In the genomic region with DNA sequence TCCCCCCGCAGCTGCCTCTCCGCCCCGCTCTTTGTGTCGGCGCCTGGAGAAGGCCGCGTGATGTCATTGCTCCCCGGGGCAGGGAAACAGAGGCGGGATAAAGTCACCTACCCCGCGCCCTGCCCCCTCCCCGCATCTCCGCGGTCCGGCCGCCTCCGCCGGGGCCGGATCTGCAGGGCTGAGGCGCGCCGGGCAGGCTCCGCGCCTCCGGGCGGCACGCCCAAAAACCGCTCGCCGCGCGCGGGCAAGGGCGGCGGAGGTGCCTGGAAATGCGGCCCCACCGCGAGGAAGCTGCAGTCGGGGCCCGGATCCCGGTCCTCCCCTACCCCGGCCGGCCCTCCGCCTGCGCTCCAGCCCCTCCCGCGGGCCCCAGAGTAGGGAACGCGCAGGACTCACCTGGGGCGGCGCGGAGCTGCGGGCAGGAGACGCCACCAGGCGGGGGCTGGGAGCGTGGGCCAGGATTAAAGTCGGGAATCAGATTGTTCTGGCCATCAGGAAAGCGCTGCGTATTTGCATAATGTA, we compare ENCODE assay signal across 8 cellular contexts. TPM values are rescaled to one million over a fixed set of nuclear protein-coding genes. Genes with fewer than 3 reads are reported as not detected.
DNase-seq lines count a peak whose midpoint lies in the region; ATAC-seq and TF ChIP-seq lines count a peak whose summit lies in the region.

FAXC (minus strand) TSS at position 55 of the 522 bp plus-strand sequence. CDS start 302 bp downstream, outside the sequence.

- no peaks in the 10 kb centered on the region for H3K4me1 Mint-ChIP-seq in activated CD8-positive, alpha-beta T cell treated with anti-CD3 and anti-CD28 coated beads, Interleukin-2, amount 10 ng/mL, durations not matched to agents 7 days and 5 days (ENCODE audit: low read depth)

- H3K4me3 Mint-ChIP-seq in activated CD8-positive, alpha-beta T cell treated with anti-CD3 and anti-CD28 coated beads, Interleukin-2, amount 10 ng/mL, durations not matched to agents 7 days and 5 days: peak within 1 kb of the TSS; percentile 47

- POLR2A ChIA-PET in activated CD8-positive, alpha-beta T cell treated with anti-CD3 and anti-CD28 coated beads, Interleukin-2, amount 10 ng/mL, durations not matched to agents 7 days and 5 days (lab: Charles Lee): no interaction called here

- no peak for DNase-seq in GM12864 (ENCODE audit: low read depth)
- DNase-seq in H4 (ENCODE audit: low spot score): peak; percentile 12
- DNase-seq in NCI-H146 (lab: John Stamatoyannopoulos, UW): peak; percentile 87
- no peak for DNase-seq in activated CD8-positive, alpha-beta T cell treated with anti-CD3 and anti-CD28 coated beads, Interleukin-2, amount 10 ng/mL, durations not matched to agents 7 days and 5 days
- peak; percentile 20 for DNase-seq in globus pallidus (ENCODE audit: low spot score)
- peak in 32 of 56 donors; percentile 5 to 75 (median 38) for DNase-seq in nucleus accumbens (lab: John Stamatoyannopoulos, UW)
- DNase-seq in effector CD8-positive, alpha-beta T cell (lab: John Stamatoyannopoulos, UW): no peak
- no peak for DNase-seq in Kasumi-1 (lab: John Stamatoyannopoulos, UW)

- H3K36me3 Mint-ChIP-seq in activated CD8-positive, alpha-beta T cell treated with anti-CD3 and anti-CD28 coated beads, Interleukin-2, amount 10 ng/mL, durations not matched to agents 7 days and 5 days (ENCODE audit: low read depth): no peaks in the 10 kb centered on the region

- peak; percentile 68 for ATAC-seq in activated CD8-positive, alpha-beta T cell treated with anti-CD3 and anti-CD28 coated beads, Interleukin-2, amount 10 ng/mL, durations not matched to agents 7 days and 5 days

- H3K27me3 Mint-ChIP-seq in activated CD8-positive, alpha-beta T cell treated with anti-CD3 and anti-CD28 coated beads, Interleukin-2, amount 10 ng/mL, durations not matched to agents 7 days and 5 days (ENCODE audit: low read depth): peaks cover 68% of the 10 kb centered on the region

- CTCF ChIA-PET in activated CD8-positive, alpha-beta T cell treated with anti-CD3 and anti-CD28 coated beads, Interleukin-2, amount 10 ng/mL, durations not matched to agents 7 days and 5 days (lab: Charles Lee): no interaction called here

- H3K4me3 ChIP-seq in GM12864 (ENCODE audit: low read depth, low read length): peak within 1 kb of the TSS; percentile 54

- H3K9me3 Mint-ChIP-seq in activated CD8-positive, alpha-beta T cell treated with anti-CD3 and anti-CD28 coated beads, Interleukin-2, amount 10 ng/mL, durations not matched to agents 7 days and 5 days (ENCODE audit: insufficient read depth): no peaks in the 10 kb centered on the region

- H3K27ac Mint-ChIP-seq in activated CD8-positive, alpha-beta T cell treated with anti-CD3 and anti-CD28 coated beads, Interleukin-2, amount 10 ng/mL, durations not matched to agents 7 days and 5 days: no peak within 1 kb of the TSS

- no peak for TF ChIP-seq CTCF in GM12864 (IDR thresholded peaks at IDR 0.05; ENCODE audit: low read depth, low read length, missing control alignments)

RNA-seq across cellular contexts. Expression of gene FAXC, which starts in this region (rescaled TPM):
- 6.0 and 13.0 TPM in 2 replicates for total RNA-seq in H4 (2014; rRNA removed; shearing (Covaris generic))
- not detected for total RNA-seq in activated CD8-positive, alpha-beta T cell treated with anti-CD3 and anti-CD28 coated beads, Interleukin-2, amount 10 ng/mL, durations not matched to agents 7 days and 5 days

Comparison
In these comparisons a context has a peak if more than half of its experiments do, and no peak if none do; other contexts are left out.
1. Peak in ATAC-seq in activated CD8-positive, alpha-beta T cell treated with anti-CD3 and anti-CD28 coated beads, Interleukin-2, amount 10 ng/mL, durations not matched to agents 7 days and 5 days; RNA of the gene not detected or under 1 TPM.
2. DNase-seq: peak in H4 (single experiment), NCI-H146 (single experiment), globus pallidus (single experiment) and nucleus accumbens (32 of 56); none in GM12864 (single experiment), activated CD8-positive, alpha-beta T cell treated with anti-CD3 and anti-CD28 coated beads, Interleukin-2, amount 10 ng/mL, durations not matched to agents 7 days and 5 days (single experiment), effector CD8-positive, alpha-beta T cell (single experiment) and Kasumi-1 (0 of 2).